Comparison of ENCODE assay signal across 12 cellular contexts in the genomic region with DNA sequence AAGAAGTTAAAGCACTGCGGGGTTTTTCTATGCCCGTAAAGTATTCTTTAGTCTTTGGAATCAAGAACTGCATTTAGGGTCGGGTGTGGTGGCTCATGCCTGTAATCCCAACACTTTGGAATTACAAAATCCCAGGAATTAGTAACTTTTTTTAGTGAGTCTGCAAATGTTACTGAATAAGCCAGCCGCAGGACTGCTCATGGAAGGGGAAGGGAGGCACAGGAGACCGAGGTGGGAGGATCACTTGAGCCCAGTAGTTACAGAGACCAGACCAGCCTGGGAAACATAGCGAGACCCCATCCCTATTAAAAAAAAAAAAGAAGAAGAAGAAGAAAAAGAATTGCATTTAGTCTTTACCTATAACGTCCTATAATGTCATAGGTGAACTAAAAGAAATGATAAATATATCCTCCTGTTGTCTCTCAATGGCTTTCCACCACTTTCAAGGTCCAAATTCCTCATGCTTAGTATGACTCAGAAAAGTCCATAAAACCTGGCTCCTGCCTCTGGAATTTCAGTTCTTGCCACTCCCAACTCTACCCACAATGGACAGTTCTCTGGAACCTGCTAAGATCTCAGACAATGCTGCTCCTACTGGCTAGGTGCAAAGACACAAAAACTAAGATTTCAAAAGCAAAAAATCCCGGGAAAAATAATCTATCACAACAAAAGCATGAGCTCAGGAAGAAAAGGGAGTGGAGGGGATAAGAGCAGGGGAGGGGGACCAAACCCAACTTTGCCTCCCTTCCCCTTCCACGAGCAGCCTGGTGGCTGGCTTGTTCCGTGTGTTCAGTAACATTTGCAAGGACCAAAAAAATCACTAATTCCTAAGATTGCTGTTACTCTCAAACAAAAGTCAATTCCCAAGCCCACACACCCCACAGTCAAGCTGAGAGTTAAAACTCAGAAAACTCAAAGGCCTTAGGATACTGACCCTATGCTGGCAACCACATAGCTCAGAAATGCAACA. TPM values are rescaled to one million over a fixed set of nuclear protein-coding genes. Genes with fewer than 3 reads are reported as not detected.
A peak's percentile ranks its signal among the peaks of the same experiment; 100 is the strongest.
DNase-seq lines count a peak whose midpoint lies in the region; ATAC-seq and TF ChIP-seq lines count a peak whose summit lies in the region.
"Had no signal": no experiment of that assay in that cellular context is flagged by ENCODE, and none has a peak within 500 bp of the region (broad histone marks: within the 10 kb centered on the region; RNA-seq: fewer than 3 reads in every experiment).

No MANE protein-coding gene starts in this region.

- peaks cover 15% of the 10 kb centered on the region for H3K36me3 Mint-ChIP-seq in activated CD4-positive, alpha-beta memory T cell treated with anti-CD3 and anti-CD28 coated beads, Interleukin-2, amount 10 ng/mL, durations not matched to agents 7 days and 5 days (ENCODE audit: low read depth)
- no peaks in the 10 kb centered on the region for H3K36me3 Mint-ChIP-seq in activated CD4-positive, alpha-beta memory T cell treated with anti-CD3 and anti-CD28 coated beads for 36 hours
- H3K36me3 Mint-ChIP-seq in WTC11 = 0 out of 2 replicates have a peak, but pooled peaks cover 2% of the 10 kb centered on the region

- peak overlapping the region; percentile 97 for H3K27ac Mint-ChIP-seq in activated CD4-positive, alpha-beta memory T cell treated with anti-CD3 and anti-CD28 coated beads, Interleukin-2, amount 10 ng/mL, durations not matched to agents 7 days and 5 days
- H3K27ac Mint-ChIP-seq in activated CD4-positive, alpha-beta memory T cell treated with anti-CD3 and anti-CD28 coated beads for 36 hours = no peak overlapping the region
- peak overlapping the region; percentile 47 for H3K27ac Mint-ChIP-seq in WTC11

- no peaks in the 10 kb centered on the region for H3K9me3 Mint-ChIP-seq in activated CD4-positive, alpha-beta memory T cell treated with anti-CD3 and anti-CD28 coated beads, Interleukin-2, amount 10 ng/mL, durations not matched to agents 7 days and 5 days
- H3K9me3 Mint-ChIP-seq in activated CD4-positive, alpha-beta memory T cell treated with anti-CD3 and anti-CD28 coated beads for 36 hours = no peaks in the 10 kb centered on the region
- no peaks in the 10 kb centered on the region for H3K9me3 Mint-ChIP-seq in WTC11

- TF ChIP-seq POLR2A in transverse colon (IDR thresholded peaks at IDR 0.05) = peak; percentile 53

- no peak for TF ChIP-seq EP300 in transverse colon (IDR thresholded peaks at IDR 0.05; ENCODE audit: low read depth)

- ATAC-seq in WTC11 = no peak
- ATAC-seq in GM18868 (IDR thresholded peaks at IDR 0.05; ENCODE audit: unreplicated experiment) = no peak

- peaks cover 47 to 100% (median 80%) of the 10 kb centered on the region in 4 donors for H3K4me1 ChIP-seq in transverse colon

- no peaks in the 10 kb centered on the region for H3K27me3 ChIP-seq in transverse colon
- H3K27me3 ChIP-seq: esophagus muscularis mucosa had no signal

- 40 to 50% methylated on average over 8 to 10 of the region's 10 CpGs for WGBS in transverse colon (ENCODE audit: low coverage in 1 of 2), 2 donors

- peaks cover 85% of the 10 kb centered on the region for H3K4me1 Mint-ChIP-seq in activated CD4-positive, alpha-beta memory T cell treated with anti-CD3 and anti-CD28 coated beads, Interleukin-2, amount 10 ng/mL, durations not matched to agents 7 days and 5 days
- peaks cover 74% of the 10 kb centered on the region for H3K4me1 Mint-ChIP-seq in activated CD4-positive, alpha-beta memory T cell treated with anti-CD3 and anti-CD28 coated beads for 36 hours (ENCODE audit: low read depth)
- H3K4me1 Mint-ChIP-seq in WTC11 = peaks cover 84% of the 10 kb centered on the region

- peaks cover 2% of the 10 kb centered on the region for H3K27me3 Mint-ChIP-seq in activated CD4-positive, alpha-beta memory T cell treated with anti-CD3 and anti-CD28 coated beads, Interleukin-2, amount 10 ng/mL, durations not matched to agents 7 days and 5 days
- H3K27me3 Mint-ChIP-seq in activated CD4-positive, alpha-beta memory T cell treated with anti-CD3 and anti-CD28 coated beads for 36 hours = no peaks in the 10 kb centered on the region
- no peaks in the 10 kb centered on the region for H3K27me3 Mint-ChIP-seq in WTC11 (ENCODE audit: low read depth)

- no peak overlapping the region for H3K4me3 Mint-ChIP-seq in activated CD4-positive, alpha-beta memory T cell treated with anti-CD3 and anti-CD28 coated beads, Interleukin-2, amount 10 ng/mL, durations not matched to agents 7 days and 5 days
- no peak overlapping the region for H3K4me3 Mint-ChIP-seq in activated CD4-positive, alpha-beta memory T cell treated with anti-CD3 and anti-CD28 coated beads for 36 hours
- H3K4me3 Mint-ChIP-seq in WTC11 = no peak overlapping the region

- no peak for DNase-seq in activated CD4-positive, alpha-beta memory T cell treated with anti-CD3 and anti-CD28 coated beads, Interleukin-2, amount 10 ng/mL, durations not matched to agents 7 days and 5 days
- DNase-seq in activated CD4-positive, alpha-beta memory T cell treated with anti-CD3 and anti-CD28 coated beads for 36 hours = no peak
- DNase-seq in WTC11 (ENCODE audit: low spot score) (no peak), kidney tubule cell (ENCODE audit: low spot score) (peak; percentile 93), transverse colon (peak; percentile 32), NCI-H82 treated with DMSO at 0.1 percent for 48 hours (lab: John Stamatoyannopoulos, UW; ENCODE audit: unreplicated experiment) (no peak), NCI-H1436 (lab: John Stamatoyannopoulos, UW) (no peak)
- DNase-seq: KBM-7 had no signal

- in situ Hi-C loops in transverse colon (cut with MboI; ENCODE audit: low pct_ligation_motif_present in 1 of 4, low pct_unique_long_range_greater_than_20kb in 1 of 4, low sequenced_read_pairs in 3 of 4) = no loop called here

- intact Hi-C loops in activated CD4-positive, alpha-beta memory T cell treated with anti-CD3 and anti-CD28 coated beads for 36 hours (cut with micrococcal nuclease) = no loop called here
- intact Hi-C loops in transverse colon (cut with DNase I; ENCODE audit: low total_unique reads) = loop anchor here (1.0 kb wide), 1 partner anchor 27 kb away; no protein-coding TSS in a partner anchor

- H3K36me3 ChIP-seq in transverse colon = no peaks in the 10 kb centered on the region
- H3K36me3 ChIP-seq: esophagus muscularis mucosa had no signal

- H3K27ac ChIP-seq in transverse colon = peak overlapping the region; percentile 84 to 93 (median 88)
- H3K27ac ChIP-seq: VCaP had no signal

- CTCF ChIA-PET in activated CD4-positive, alpha-beta memory T cell treated with anti-CD3 and anti-CD28 coated beads, Interleukin-2, amount 10 ng/mL, durations not matched to agents 7 days and 5 days (lab: Charles Lee) = interaction anchor here (0.6 to 1.3 kb wide), 3 partner anchors 9 to 172 kb away, joined by 3 to 7 read pairs (median 4); no protein-coding TSS in a partner anchor
- CTCF ChIA-PET in activated CD4-positive, alpha-beta memory T cell treated with anti-CD3 and anti-CD28 coated beads for 36 hours (lab: Charles Lee) = interaction anchor here (0.5 to 1.1 kb wide), 2 partner anchors 10 to 213 kb away, joined by 3 read pairs; no protein-coding TSS in a partner anchor
- CTCF ChIA-PET in WTC11 (lab: Charles Lee) = interaction anchor here (0.7 to 1.5 kb wide), 5 partner anchors 16 to 133 kb away, joined by 3 to 5 read pairs (median 3); no protein-coding TSS in a partner anchor

- H3K9me3 ChIP-seq in transverse colon = no peaks in the 10 kb centered on the region
- H3K9me3 ChIP-seq: esophagus muscularis mucosa had no signal

- peak overlapping the region in 1 of 4 donors; percentile 31 for H3K4me3 ChIP-seq in transverse colon
- H3K4me3 ChIP-seq: esophagus muscularis mucosa, skin epidermis had no signal

- no peak for TF ChIP-seq CTCF in WTC11 (IDR thresholded peaks at IDR 0.05)
- peak in 3 of 5 experiments; percentile 6 to 52 (median 9) for TF ChIP-seq CTCF in transverse colon (IDR thresholded peaks at IDR 0.05)

- POLR2A ChIA-PET in activated CD4-positive, alpha-beta memory T cell treated with anti-CD3 and anti-CD28 coated beads, Interleukin-2, amount 10 ng/mL, durations not matched to agents 7 days and 5 days (lab: Charles Lee) = interaction anchor here (1.8 to 2.3 kb wide), 4 partner anchors 12 to 79 kb away, joined by 6 to 14 read pairs (median 8); no protein-coding TSS in a partner anchor
- POLR2A ChIA-PET in activated CD4-positive, alpha-beta memory T cell treated with anti-CD3 and anti-CD28 coated beads for 36 hours (lab: Charles Lee) = no interaction called here
- POLR2A ChIA-PET in WTC11 (lab: Charles Lee) = no interaction called here

TF ChIP-seq in WTC11, 78 proteins besides CTCF, POLR2A, EP300 and RAD21:
- TF ChIP-seq ZNF423 (CRISPR knock-in tag; IDR thresholded peaks at IDR 0.05) = no peak

RNA-seq across cellular contexts. Expression of gene B4GALT5, which starts 39.0 kb away (rescaled TPM):
- 10 to 100 TPM; 21.6 to 22.4 TPM for total RNA-seq in activated CD4-positive, alpha-beta memory T cell treated with anti-CD3 and anti-CD28 coated beads, Interleukin-2, amount 10 ng/mL, durations not matched to agents 7 days and 5 days
- 10 to 100 TPM; 20.9 to 21.4 TPM for total RNA-seq in activated CD4-positive, alpha-beta memory T cell treated with anti-CD3 and anti-CD28 coated beads for 36 hours
- total RNA-seq in WTC11 (2021) = 62.4 to 71.5 TPM (median 69.4 TPM) in 3 replicates
- total RNA-seq in transverse colon = 10 to 100 TPM; 22.3 to 43.2 (median 29.4) TPM

Comparison
In these comparisons a context has a peak if more than half of its experiments do, and no peak if none do; other contexts are left out.
1. DNase-seq: peak in kidney tubule cell (single experiment) and transverse colon (single experiment); none in activated CD4-positive, alpha-beta memory T cell treated with anti-CD3 and anti-CD28 coated beads, Interleukin-2, amount 10 ng/mL, durations not matched to agents 7 days and 5 days (single experiment), activated CD4-positive, alpha-beta memory T cell treated with anti-CD3 and anti-CD28 coated beads for 36 hours (single experiment), WTC11 (single experiment), NCI-H82 treated with DMSO at 0.1 percent for 48 hours (single experiment) and NCI-H1436 (single experiment).